ENCODE assay signal across 8 cellular contexts in genomic region chr12:57782608-57783465, GRCh38. TPM values are rescaled to one million over a fixed set of nuclear protein-coding genes. Genes with fewer than 3 reads are reported as not detected.
DNase-seq lines count a peak whose midpoint lies in the region; ATAC-seq, FAIRE-seq and TF ChIP-seq lines count a peak whose summit lies in the region.

TSFM (plus strand) TSS chr12:57782787; CDS start chr12:57782802, 15 bp downstream.

- TF ChIP-seq CTCF in left ventricle myocardium inferior (IDR thresholded peaks at IDR 0.05; ENCODE audit: borderline replicate concordance) (peak; percentile 96), psoas muscle (IDR thresholded peaks at IDR 0.05) (peak; percentile 88)

- H3K36me3 Mint-ChIP-seq in T-cell: peaks cover 20% of the 10 kb centered on the region

- peaks cover 21% of the 10 kb centered on the region for H3K4me1 ChIP-seq in left ventricle myocardium inferior
- peaks cover 17% of the 10 kb centered on the region for H3K4me1 ChIP-seq in psoas muscle

- POLR2A ChIA-PET in T-cell (lab: Charles Lee): interaction anchor here (0.6 kb wide), 2 partner anchors 11 to 100 kb away, joined by 3 read pairs; partner anchors contain the start of genes EEF1AKMT3 (in 1 of the 2) and METTL1 (in 1 of the 2)

- H3K27me3 Mint-ChIP-seq in T-cell: no peaks in the 10 kb centered on the region

- peaks cover 35% of the 10 kb centered on the region for H3K36me3 ChIP-seq in left ventricle myocardium inferior
- H3K36me3 ChIP-seq in psoas muscle (ENCODE audit: insufficient read depth in 1 of 2, low read depth in 1 of 2): peaks cover 9 to 51% of the 10 kb centered on the region in 2 donors

- no peaks in the 10 kb centered on the region for H3K9me3 ChIP-seq in left ventricle myocardium inferior (replicated peaks)
- H3K9me3 ChIP-seq in psoas muscle: no peaks in the 10 kb centered on the region

- peaks cover 50 to 58% (median 52%) of the 10 kb centered on the region in 3 donors for H3K4me1 Mint-ChIP-seq in T-cell

- H3K27me3 ChIP-seq in left ventricle myocardium inferior (ENCODE audit: low read depth) (no peaks in the 10 kb centered on the region), psoas muscle (ENCODE audit: insufficient read depth in 3 of 3, low read length in 2 of 3) (no peaks in the 10 kb centered on the region)

- ATAC-seq in HG02852 (IDR thresholded peaks at IDR 0.05; ENCODE audit: unreplicated experiment) (peak; percentile 94), T-cell (replicated peaks in 1 of 4) (peak; percentile 83 to 96 (median 88)), psoas muscle (peak; percentile 96 to 99 (median 98))

- peak within 1 kb of the TSS; percentile 97 to 99 for H3K27ac Mint-ChIP-seq in T-cell

- CTCF ChIA-PET in T-cell (lab: Charles Lee): interaction anchor here (0.5 to 2.8 kb wide), 21 partner anchors 10 to 158 kb away, joined by 3 to 14 read pairs (median 4); partner anchors contain the start of genes EEF1AKMT3 (in 2 of the 2), METTL1 (in 2 of the 2), ATP23 (in 1 of the 2) and CYP27B1 (in 1 of the 2)

- H3K27ac ChIP-seq in left ventricle myocardium inferior (replicated peaks): peak within 1 kb of the TSS; percentile 81
- peak within 1 kb of the TSS; percentile 84 for H3K27ac ChIP-seq in psoas muscle

- H3K4me3 Mint-ChIP-seq in T-cell: peak within 1 kb of the TSS; percentile 98 to 100 (median 99)

- intact Hi-C loops in left ventricle myocardium inferior (cut with micrococcal nuclease): no loop called here
- intact Hi-C loops in psoas muscle (cut with DNase I): loop anchor here in 1 of 2 donors (1.0 kb wide), 1 partner anchor 122 kb away; no protein-coding TSS in a partner anchor

- no peaks in the 10 kb centered on the region for H3K9me3 Mint-ChIP-seq in T-cell

- DNase-seq in GM12892 (ENCODE audit: insufficient read length): peak; percentile 66
- peak; percentile 39 for DNase-seq in NCI-H1436 treated with DMSO at 0.1 percent for 48 hours (lab: John Stamatoyannopoulos, UW)
- peak; percentile 89 to 99 (median 96) for DNase-seq in T-cell
- DNase-seq in amniotic epithelial cell (ENCODE audit: low read depth): peak; percentile 88
- peak; percentile 98 for DNase-seq in left ventricle myocardium inferior
- DNase-seq in psoas muscle: peak; percentile 98 to 99
- peak; percentile 88 for DNase-seq in urothelium cell line (ENCODE audit: low spot score)

- peak; percentile 92 for TF ChIP-seq POLR2A in GM12892 (IDR thresholded peaks at IDR 0.05; ENCODE audit: low read depth, low read length)

- peak; percentile 97 for FAIRE-seq in GM12892 (lab: Jason Lieb, UNC)
- FAIRE-seq in urothelium cell line (lab: Jason Lieb, UNC): no peak

- peak within 1 kb of the TSS; percentile 96 for H3K4me3 ChIP-seq in left ventricle myocardium inferior
- H3K4me3 ChIP-seq in psoas muscle: peak within 1 kb of the TSS; percentile 83

- 0 to 1% (median 1%) methylated on average over 43 to 45 of the region's 45 CpGs for WGBS in psoas muscle, 3 donors

RNA-seq across cellular contexts. Expression of gene TSFM, which starts in this region (rescaled TPM):
- 47.5 TPM for polyA plus RNA-seq in GM12892 (2012; ENCODE audit: missing spikeins)
- total RNA-seq in T-cell (10 to 100 TPM; 15.5 to 21.5 (median 20.2) TPM), left ventricle myocardium inferior (53.7 TPM), psoas muscle (10 to 100 TPM; 31.5 to 52.8 (median 50.2) TPM)
- polyA plus RNA-seq in psoas muscle: 10 to 100 TPM; 39.5 to 74.3 (median 59.2) TPM

Comparison
In these comparisons a context has a peak if more than half of its experiments do, and no peak if none do; other contexts are left out.
1. Peak in every context shown above with its lines: DNase-seq, ATAC-seq, H3K4me3 ChIP-seq and H3K27ac ChIP-seq.
2. DNase-seq: peak in every context shown above with its lines; median percentile 98 in psoas muscle; 98 in left ventricle myocardium inferior; 96 in T-cell; 88 in amniotic epithelial cell; 88 in urothelium cell line; 66 in GM12892; 39 in NCI-H1436 treated with DMSO at 0.1 percent for 48 hours.